ENCODE assay signal across 8 cellular contexts in the genomic region with DNA sequence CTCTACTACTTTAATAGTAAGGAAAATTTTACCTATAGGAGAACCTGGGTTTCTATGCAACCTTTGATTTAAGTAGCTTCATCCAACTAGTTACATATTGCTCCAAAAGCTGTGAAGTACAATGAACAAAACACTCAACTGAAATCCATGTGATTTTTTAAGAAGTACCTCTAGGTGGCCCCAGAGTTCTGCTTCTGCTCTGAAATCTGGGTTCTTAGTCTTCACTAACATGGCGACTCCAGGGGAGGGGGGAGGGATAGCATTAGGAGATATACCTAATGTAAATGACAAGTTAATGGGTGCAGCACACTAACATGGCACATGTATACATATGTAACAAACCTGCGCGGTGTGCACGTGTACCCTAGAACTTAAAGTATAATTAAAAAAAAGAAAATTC.
DNase-seq lines count a peak whose midpoint lies in the region; ATAC-seq, FAIRE-seq and TF ChIP-seq lines count a peak whose summit lies in the region.

No MANE protein-coding gene starts in this region.

- ATAC-seq in HG03460 (IDR thresholded peaks at IDR 0.05; ENCODE audit: unreplicated experiment) = peak; percentile 73

- DNase-seq in D721Med (ENCODE audit: insufficient read length, low spot score) (no peak), GM19238 (ENCODE audit: insufficient read length, low spot score) (peak; percentile 19), RPMI7951 (ENCODE audit: low read depth) (peak; percentile 71), hepatic stellate cell (ENCODE audit: low spot score) (peak; percentile 8), C1 segment of cervical spinal cord (lab: John Stamatoyannopoulos, UW) (no peak), midbrain (lab: John Stamatoyannopoulos, UW) (no peak), retina (no peak)

- peak; percentile 15 for TF ChIP-seq CTCF in D721Med (IDR thresholded peaks at IDR 0.05; ENCODE audit: insufficient read depth, missing control alignments)

- no peak for FAIRE-seq in D721Med (lab: Jason Lieb, UNC)

Comparison
In these comparisons a context has a peak if more than half of its experiments do, and no peak if none do; other contexts are left out.
1. DNase-seq: peak in GM19238 (single experiment), RPMI7951 (single experiment) and hepatic stellate cell (single experiment); none in D721Med (single experiment), C1 segment of cervical spinal cord (0 of 14), midbrain (single experiment) and retina (single experiment).